In the genomic region with DNA sequence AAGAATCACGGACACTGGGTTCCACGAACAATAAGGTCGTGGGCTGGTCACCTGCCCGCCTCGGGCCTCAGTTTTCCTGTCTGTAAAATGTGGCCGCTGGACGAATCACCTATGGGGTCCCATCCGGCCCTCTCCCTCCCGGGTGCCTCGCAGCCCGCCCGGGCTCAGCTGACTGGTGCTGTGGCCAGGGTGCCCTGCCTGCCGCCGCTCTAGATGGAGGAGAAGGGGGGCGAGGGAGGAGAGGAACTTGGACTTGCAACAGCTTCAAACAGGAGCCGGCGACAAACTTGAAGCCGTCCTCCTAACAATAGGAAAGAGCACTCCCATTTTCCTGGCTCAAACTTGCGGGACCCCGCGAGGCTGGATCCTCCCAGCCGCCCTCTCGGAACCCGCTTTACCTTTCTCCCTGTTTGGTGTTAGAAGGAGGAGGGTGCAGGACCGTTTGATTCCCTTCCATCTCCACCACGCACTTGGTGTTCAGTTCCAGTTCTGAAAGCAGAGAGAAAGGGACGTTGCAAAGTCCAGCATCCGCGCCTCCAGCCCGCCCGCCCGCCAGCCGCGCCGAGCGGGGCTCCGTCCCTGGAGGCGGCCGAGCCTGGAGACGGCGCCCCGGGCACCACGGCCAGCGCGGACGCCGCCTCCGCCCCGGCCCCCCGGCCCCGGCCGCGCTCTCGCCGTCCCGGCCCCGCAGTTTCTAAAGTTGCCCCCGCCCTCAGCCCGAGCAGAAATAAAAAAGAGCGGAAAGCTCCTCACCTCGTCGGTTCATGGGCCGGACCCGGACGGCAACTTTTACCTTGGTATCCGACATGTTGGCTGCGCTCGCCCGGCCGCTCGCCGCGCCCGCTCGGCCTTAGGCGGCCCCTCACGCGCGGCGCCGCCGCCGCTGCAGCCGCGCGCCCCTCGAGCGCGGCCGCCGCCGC, we compare ENCODE assay signal across 1 cellular context.
TF ChIP-seq lines count a peak whose summit lies in the region.

No MANE protein-coding gene starts in this region.

TF ChIP-seq in HepG2, 621 proteins besides CTCF, POLR2A, EP300 and RAD21 (continued from another document and continues in another):
- TF ChIP-seq, protein P1, sequence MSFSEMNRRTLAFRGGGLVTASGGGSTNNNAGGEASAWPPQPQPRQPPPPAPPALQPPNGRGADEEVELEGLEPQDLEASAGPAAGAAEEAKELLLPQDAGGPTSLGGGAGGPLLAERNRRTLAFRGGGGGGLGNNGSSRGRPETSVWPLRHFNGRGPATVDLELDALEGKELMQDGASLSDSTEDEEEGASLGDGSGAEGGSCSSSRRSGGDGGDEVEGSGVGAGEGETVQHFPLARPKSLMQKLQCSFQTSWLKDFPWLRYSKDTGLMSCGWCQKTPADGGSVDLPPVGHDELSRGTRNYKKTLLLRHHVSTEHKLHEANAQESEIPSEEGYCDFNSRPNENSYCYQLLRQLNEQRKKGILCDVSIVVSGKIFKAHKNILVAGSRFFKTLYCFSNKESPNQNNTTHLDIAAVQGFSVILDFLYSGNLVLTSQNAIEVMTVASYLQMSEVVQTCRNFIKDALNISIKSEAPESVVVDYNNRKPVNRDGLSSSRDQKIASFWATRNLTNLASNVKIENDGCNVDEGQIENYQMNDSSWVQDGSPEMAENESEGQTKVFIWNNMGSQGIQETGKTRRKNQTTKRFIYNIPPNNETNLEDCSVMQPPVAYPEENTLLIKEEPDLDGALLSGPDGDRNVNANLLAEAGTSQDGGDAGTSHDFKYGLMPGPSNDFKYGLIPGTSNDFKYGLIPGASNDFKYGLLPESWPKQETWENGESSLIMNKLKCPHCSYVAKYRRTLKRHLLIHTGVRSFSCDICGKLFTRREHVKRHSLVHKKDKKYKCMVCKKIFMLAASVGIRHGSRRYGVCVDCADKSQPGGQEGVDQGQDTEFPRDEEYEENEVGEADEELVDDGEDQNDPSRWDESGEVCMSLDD (CRISPR knock-in tag; IDR thresholded peaks at IDR 0.05; ENCODE audit: borderline replicate concordance), result 0 out of 2 replicates have a peak, but pooled peaks have one; percentile 7
- TF ChIP-seq DRAP1 (CRISPR knock-in tag; IDR thresholded peaks at IDR 0.05) (peak; percentile 45), CREBL2 (CRISPR knock-in tag; IDR thresholded peaks at IDR 0.05; ENCODE audit: borderline replicate concordance) (no peak), SAFB2 (CRISPR knock-in tag; IDR thresholded peaks at IDR 0.05; ENCODE audit: borderline replicate concordance, low read depth) (no peak), ZHX1 (CRISPR knock-in tag; IDR thresholded peaks at IDR 0.05; ENCODE audit: low read depth) (no peak), SIN3A (IDR thresholded peaks at IDR 0.05; ENCODE audit: borderline replicate concordance, low read depth, low read length) (no peak), ZNF468 (CRISPR knock-in tag; IDR thresholded peaks at IDR 0.05) (no peak), ATF5 (CRISPR knock-in tag; IDR thresholded peaks at IDR 0.05; ENCODE audit: low read depth) (no peak), JUND (CRISPR knock-in tag; IDR thresholded peaks at IDR 0.05) (no peak), SMC3 (IDR thresholded peaks at IDR 0.05; ENCODE audit: low read length) (no peak), ZNF660 (CRISPR knock-in tag; IDR thresholded peaks at IDR 0.05; ENCODE audit: borderline replicate concordance, low read depth) (no peak), ZBTB49 (CRISPR knock-in tag; IDR thresholded peaks at IDR 0.05; ENCODE audit: borderline replicate concordance) (no peak), ATF7-NPFF (CRISPR knock-in tag; IDR thresholded peaks at IDR 0.05; ENCODE audit: low read depth) (no peak), ZNF142 (CRISPR knock-in tag; IDR thresholded peaks at IDR 0.05) (peak; percentile 60; the same call in 1 of the 2 replicates), ZMYM4 (CRISPR knock-in tag; IDR thresholded peaks at IDR 0.05) (0 out of 2 replicates have a peak, but pooled peaks have one; percentile 23), RNF2 (conservative IDR thresholded peaks at IDR 0.05; ENCODE audit: low read depth) (no peak), ETS1 (CRISPR knock-in tag; IDR thresholded peaks at IDR 0.05) (no peak), EED (CRISPR knock-in tag; IDR thresholded peaks at IDR 0.05) (no peak; the same call in 1 of the 2 replicates), ZNF180 (CRISPR knock-in tag; IDR thresholded peaks at IDR 0.05; ENCODE audit: borderline replicate concordance, low read depth) (no peak), NKX3-1 (CRISPR knock-in tag; IDR thresholded peaks at IDR 0.05) (peak; percentile 67; the same call in 1 of the 2 replicates), ZNF382 (CRISPR knock-in tag; IDR thresholded peaks at IDR 0.05; ENCODE audit: borderline replicate concordance) (no peak)
- TF ChIP-seq, protein P2, sequence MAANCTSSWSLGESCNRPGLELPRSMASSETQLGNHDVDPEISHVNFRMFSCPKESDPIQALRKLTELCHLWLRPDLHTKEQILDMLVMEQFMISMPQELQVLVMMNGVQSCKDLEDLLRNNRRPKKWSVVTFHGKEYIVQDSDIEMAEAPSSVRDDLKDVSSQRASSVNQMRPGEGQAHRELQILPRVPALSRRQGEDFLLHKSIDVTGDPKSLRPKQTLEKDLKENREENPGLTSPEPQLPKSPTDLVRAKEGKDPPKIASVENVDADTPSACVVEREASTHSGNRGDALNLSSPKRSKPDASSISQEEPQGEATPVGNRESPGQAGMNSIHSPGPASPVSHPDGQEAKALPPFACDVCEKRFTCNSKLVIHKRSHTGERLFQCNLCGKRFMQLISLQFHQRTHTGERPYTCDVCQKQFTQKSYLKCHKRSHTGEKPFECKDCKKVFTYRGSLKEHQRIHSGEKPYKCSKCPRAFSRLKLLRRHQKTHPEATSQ (CRISPR knock-in tag; IDR thresholded peaks at IDR 0.05; ENCODE audit: borderline replicate concordance), result no peak
- TF ChIP-seq, protein P3, sequence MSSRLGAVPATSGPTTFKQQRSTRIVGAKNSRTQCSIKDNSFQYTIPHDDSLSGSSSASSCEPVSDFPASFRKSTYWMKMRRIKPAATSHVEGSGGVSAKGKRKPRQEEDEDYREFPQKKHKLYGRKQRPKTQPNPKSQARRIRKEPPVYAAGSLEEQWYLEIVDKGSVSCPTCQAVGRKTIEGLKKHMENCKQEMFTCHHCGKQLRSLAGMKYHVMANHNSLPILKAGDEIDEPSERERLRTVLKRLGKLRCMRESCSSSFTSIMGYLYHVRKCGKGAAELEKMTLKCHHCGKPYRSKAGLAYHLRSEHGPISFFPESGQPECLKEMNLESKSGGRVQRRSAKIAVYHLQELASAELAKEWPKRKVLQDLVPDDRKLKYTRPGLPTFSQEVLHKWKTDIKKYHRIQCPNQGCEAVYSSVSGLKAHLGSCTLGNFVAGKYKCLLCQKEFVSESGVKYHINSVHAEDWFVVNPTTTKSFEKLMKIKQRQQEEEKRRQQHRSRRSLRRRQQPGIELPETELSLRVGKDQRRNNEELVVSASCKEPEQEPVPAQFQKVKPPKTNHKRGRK (CRISPR knock-in tag; IDR thresholded peaks at IDR 0.05), result no peak
